In the genomic region with DNA sequence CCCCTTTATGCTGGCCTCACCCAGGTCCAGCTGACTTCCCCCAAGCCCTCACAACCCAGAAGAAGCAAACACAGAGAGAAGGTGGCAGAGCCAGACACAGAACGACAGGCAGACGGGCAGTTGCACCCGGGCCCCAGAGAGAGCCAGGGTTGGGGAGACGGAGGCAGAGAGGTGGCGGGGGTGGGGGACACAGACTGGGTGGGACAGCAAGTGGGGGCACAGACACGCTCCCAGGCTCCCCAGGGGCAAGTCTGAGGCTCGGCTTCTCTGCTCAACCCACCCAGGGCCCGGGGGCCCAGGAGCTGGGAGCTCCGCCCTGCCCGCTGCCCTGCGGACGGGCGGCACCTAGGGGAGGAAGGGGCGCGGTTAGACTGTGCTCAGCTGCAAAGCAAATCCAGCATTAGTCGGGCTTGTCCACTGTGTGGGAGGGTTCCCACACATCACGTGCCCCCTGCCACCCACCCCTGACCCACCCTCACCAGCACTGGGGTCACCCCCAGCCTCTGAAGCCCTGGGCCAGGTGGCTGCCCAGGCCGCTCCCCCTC, we compare ENCODE assay signal across 11 cellular contexts. TPM values are rescaled to one million over a fixed set of nuclear protein-coding genes. Genes with fewer than 3 reads are reported as not detected.
DNase-seq lines count a peak whose midpoint lies in the region; ATAC-seq and TF ChIP-seq lines count a peak whose summit lies in the region.
"Had no signal": no experiment of that assay in that cellular context is flagged by ENCODE, and none has a peak within 500 bp of the region (broad histone marks: within the 10 kb centered on the region; RNA-seq: fewer than 3 reads in every experiment).

No MANE protein-coding gene starts in this region.

- TF ChIP-seq POLR2A in right lobe of liver (IDR thresholded peaks at IDR 0.05) = no peak

- intact Hi-C loops in right lobe of liver (cut with DNase I) = no loop called here
- intact Hi-C loops in aorta (cut with DNase I) = no loop called here

- H3K9me3 ChIP-seq in right lobe of liver = no peaks in the 10 kb centered on the region
- no peaks in the 10 kb centered on the region for H3K9me3 ChIP-seq in aorta (ENCODE audit: control insufficient read depth, low read length)
- H3K9me3 ChIP-seq: BE2C had no signal

- ATAC-seq in right lobe of liver (peak; percentile 43 to 62 (median 52)), aorta (ENCODE audit: low FRiP score) (peak; percentile 58), GM18868 (IDR thresholded peaks at IDR 0.05; ENCODE audit: unreplicated experiment) (no peak)

- no peak overlapping the region for H3K27ac ChIP-seq in right lobe of liver
- no peak overlapping the region for H3K27ac ChIP-seq in aorta (ENCODE audit: low read depth in 1 of 2, low read length in 2 of 2)
- H3K27ac ChIP-seq: KMS-11, parathyroid adenoma had no signal

- DNase-seq in stimulated activated CD4-positive, alpha-beta T cell treated with anti-CD3 and anti-CD28 coated beads, Interleukin-2, amount 100 ng/mL, for 4 hours (ENCODE audit: low read depth) = peak; percentile 14
- DNase-seq in stimulated activated CD4-positive, alpha-beta T cell treated with anti-CD3 and anti-CD28 coated beads, Interleukin-4, amount 100 ng/mL, for 24 hours = no peak
- DNase-seq in activated effector memory CD4-positive, alpha-beta T cell treated with anti-CD3 and anti-CD28 coated beads, Interleukin-2, amount 50 U/mL, for 16 hours = peak; percentile 74
- DNase-seq in right lobe of liver (no peak), aorta (no peak), foreskin melanocyte (no peak), SIG-M5 (lab: John Stamatoyannopoulos, UW) (no peak)

- H3K4me3 ChIP-seq in right lobe of liver (no peak overlapping the region), aorta (ENCODE audit: low read length in 2 of 2) (no peak overlapping the region)

- H3K4me1 ChIP-seq in right lobe of liver (no peaks in the 10 kb centered on the region), aorta (ENCODE audit: control insufficient read depth in 1 of 2, insufficient read depth in 2 of 2, low read length in 2 of 2) (no peaks in the 10 kb centered on the region)
- H3K4me1 ChIP-seq: parathyroid adenoma had no signal

- no peak for TF ChIP-seq CTCF in right lobe of liver (IDR thresholded peaks at IDR 0.05)

- no peaks in the 10 kb centered on the region for H3K27me3 ChIP-seq in right lobe of liver
- no peaks in the 10 kb centered on the region for H3K27me3 ChIP-seq in aorta (ENCODE audit: control insufficient read depth in 1 of 2, insufficient read depth in 2 of 2, low read length in 1 of 2)
- H3K27me3 ChIP-seq: BE2C had no signal

- 28% methylated on average over 2 of the region's 18 CpGs for WGBS in right lobe of liver (ENCODE audit: insufficient coverage, low coverage, low lambda C conversion rate, missing lambda C conversion rate)
- WGBS in aorta, 2 donors = 65 to 75% methylated on average over 12 to 18 of the region's 18 CpGs

- H3K36me3 ChIP-seq in right lobe of liver = no peaks in the 10 kb centered on the region
- peaks cover 0 to 2% of the 10 kb centered on the region in 2 donors for H3K36me3 ChIP-seq in aorta (ENCODE audit: control insufficient read depth in 1 of 2, insufficient read depth in 2 of 2, low read length in 1 of 2)

RNA-seq across cellular contexts. Expression of a gene that starts 31.3 kb away (rescaled TPM):
- total RNA-seq in right lobe of liver = 1 to 10 TPM in 2 of 6 experiments, under 1 TPM in 4; 0.24 to 5.3 (median 0.61) TPM
- total RNA-seq in aorta = 1 to 10 TPM; 1.4 to 2.0 TPM
- 1 to 10 TPM in 1 of 2 donors, under 1 TPM in 1; 0.49 to 1.3 TPM for polyA plus RNA-seq in aorta

RNA-seq across cellular contexts. Expression of a gene that starts 38.3 kb away (rescaled TPM):
- total RNA-seq in right lobe of liver (1 to 10 TPM in 3 of 6 experiments, under 1 TPM in 3; 0.46 to 4.6 (median 1.3) TPM), aorta (10 to 100 TPM; 11.0 to 26.3 TPM)
- 1 to 10 TPM; 5.3 to 6.3 TPM for polyA plus RNA-seq in aorta

RNA-seq across cellular contexts. Expression of a gene that starts 50.1 kb away (rescaled TPM):
- 10 to 100 TPM; 54.8 to 87.5 (median 63.1) TPM for total RNA-seq in right lobe of liver
- 100 to 1,000 TPM; 123 to 125 TPM for total RNA-seq in aorta
- polyA plus RNA-seq in aorta = 10 to 100 TPM; 53.7 to 56.3 TPM

Comparison
In these comparisons a context has a peak if more than half of its experiments do, and no peak if none do; other contexts are left out.
1. DNase-seq: peak in stimulated activated CD4-positive, alpha-beta T cell treated with anti-CD3 and anti-CD28 coated beads, Interleukin-2, amount 100 ng/mL, for 4 hours (single experiment) and activated effector memory CD4-positive, alpha-beta T cell treated with anti-CD3 and anti-CD28 coated beads, Interleukin-2, amount 50 U/mL, for 16 hours (single experiment); none in stimulated activated CD4-positive, alpha-beta T cell treated with anti-CD3 and anti-CD28 coated beads, Interleukin-4, amount 100 ng/mL, for 24 hours (single experiment), right lobe of liver (0 of 3), aorta (0 of 2), foreskin melanocyte (single experiment) and SIG-M5 (single experiment).